12 cellular contexts compared by ENCODE assay signal in genomic region chr20:14860410-14860814, GRCh38.
DNase-seq lines count a peak whose midpoint lies in the region; ATAC-seq and TF ChIP-seq lines count a peak whose summit lies in the region.
"Had no signal": no experiment of that assay in that cellular context is flagged by ENCODE, and none has a peak within 500 bp of the region (broad histone marks: within the 10 kb centered on the region; RNA-seq: fewer than 3 reads in every experiment).

No MANE protein-coding gene starts in this region.

- H3K27me3 ChIP-seq in OCI-LY3 (ENCODE audit: low read depth, low read length) = peaks cover 27% of the 10 kb centered on the region
- H3K27me3 ChIP-seq in left lung = no peaks in the 10 kb centered on the region

- CTCF ChIA-PET in activated CD8-positive, alpha-beta T cell treated with anti-CD3 and anti-CD28 coated beads, Interleukin-2, amount 10 ng/mL, durations not matched to agents 7 days and 5 days (lab: Charles Lee) = no interaction called here

- no peaks in the 10 kb centered on the region for H3K79me2 ChIP-seq in OCI-LY3 (ENCODE audit: low read length)

- H2AFZ ChIP-seq in OCI-LY3 (ENCODE audit: low read depth, low read length) = no peak overlapping the region

- no peaks in the 10 kb centered on the region for H3K27me3 Mint-ChIP-seq in activated CD8-positive, alpha-beta T cell treated with anti-CD3 and anti-CD28 coated beads, Interleukin-2, amount 10 ng/mL, durations not matched to agents 7 days and 5 days (ENCODE audit: low read depth)
- H3K27me3 Mint-ChIP-seq: effector memory CD8-positive, alpha-beta T cell had no signal

- POLR2A ChIA-PET in activated CD8-positive, alpha-beta T cell treated with anti-CD3 and anti-CD28 coated beads, Interleukin-2, amount 10 ng/mL, durations not matched to agents 7 days and 5 days (lab: Charles Lee) = no interaction called here

- H3K4me1 ChIP-seq in OCI-LY3 (ENCODE audit: low read length) = no peaks in the 10 kb centered on the region; the same call in 1 of the 2 replicates
- no peaks in the 10 kb centered on the region for H3K4me1 ChIP-seq in left lung

- H3K27ac ChIP-seq in OCI-LY3 (ENCODE audit: low read length) = no peak overlapping the region
- no peak overlapping the region for H3K27ac ChIP-seq in left lung

- ATAC-seq in left lung (peak; percentile 78), HG02840 (IDR thresholded peaks at IDR 0.05; ENCODE audit: low FRiP score, unreplicated experiment) (no peak)
- no peak for ATAC-seq in activated CD8-positive, alpha-beta T cell treated with anti-CD3 and anti-CD28 coated beads, Interleukin-2, amount 10 ng/mL, durations not matched to agents 7 days and 5 days
- ATAC-seq: effector memory CD8-positive, alpha-beta T cell had no signal

- intact Hi-C loops in left lung (cut with DNase I) = no loop called here

- H3K4me3 Mint-ChIP-seq in activated CD8-positive, alpha-beta T cell treated with anti-CD3 and anti-CD28 coated beads, Interleukin-2, amount 10 ng/mL, durations not matched to agents 7 days and 5 days = no peak overlapping the region
- H3K4me3 Mint-ChIP-seq: effector memory CD8-positive, alpha-beta T cell had no signal

- H3K9me3 ChIP-seq in OCI-LY3 (ENCODE audit: insufficient read depth, low read length) = no peaks in the 10 kb centered on the region
- H3K9me3 ChIP-seq in left lung = no peaks in the 10 kb centered on the region

- no peak overlapping the region for H3K4me3 ChIP-seq in GM12865 (ENCODE audit: low read depth, low read length)
- no peak overlapping the region for H3K4me3 ChIP-seq in OCI-LY3 (ENCODE audit: low read length)
- no peak overlapping the region for H3K4me3 ChIP-seq in left lung

- H3K27ac Mint-ChIP-seq in activated CD8-positive, alpha-beta T cell treated with anti-CD3 and anti-CD28 coated beads, Interleukin-2, amount 10 ng/mL, durations not matched to agents 7 days and 5 days = no peak overlapping the region
- H3K27ac Mint-ChIP-seq: effector memory CD8-positive, alpha-beta T cell had no signal

- no peaks in the 10 kb centered on the region for H4K20me1 ChIP-seq in OCI-LY3 (ENCODE audit: insufficient read depth, low read length)

- H3K4me2 ChIP-seq in OCI-LY3 (ENCODE audit: low read length) = peak overlapping the region; percentile 22

- no peak overlapping the region for H3K9ac ChIP-seq in OCI-LY3 (ENCODE audit: low read length)

- DNase-seq in GM12865 (ENCODE audit: low read depth) = peak; percentile 63
- peak; percentile 88 for DNase-seq in NCI-H1092 (lab: John Stamatoyannopoulos, UW)
- peak in 1 of 2 donors; percentile 31 for DNase-seq in left lung
- no peak for DNase-seq in activated effector memory CD4-positive, alpha-beta T cell treated with anti-CD3 and anti-CD28 coated beads, Interleukin-2, amount 50 U/mL, for 16 hours
- no peak for DNase-seq in DMS79 (lab: John Stamatoyannopoulos, UW)
- no peak for DNase-seq in activated CD8-positive, alpha-beta T cell treated with anti-CD3 and anti-CD28 coated beads, Interleukin-2, amount 10 ng/mL, durations not matched to agents 7 days and 5 days
- DNase-seq: activated gamma-delta T cell treated with Interleukin-2 at 50 U/mL for 16 hours; effector memory CD8-positive, alpha-beta T cell; NCI-H2171 treated with DMSO at 0.1 percent for 48 hours; T1000 had no signal

- no peaks in the 10 kb centered on the region for H3K36me3 Mint-ChIP-seq in activated CD8-positive, alpha-beta T cell treated with anti-CD3 and anti-CD28 coated beads, Interleukin-2, amount 10 ng/mL, durations not matched to agents 7 days and 5 days (ENCODE audit: low read depth)

- no peaks in the 10 kb centered on the region for H3K4me1 Mint-ChIP-seq in activated CD8-positive, alpha-beta T cell treated with anti-CD3 and anti-CD28 coated beads, Interleukin-2, amount 10 ng/mL, durations not matched to agents 7 days and 5 days (ENCODE audit: low read depth)

- no peaks in the 10 kb centered on the region for H3K9me3 Mint-ChIP-seq in activated CD8-positive, alpha-beta T cell treated with anti-CD3 and anti-CD28 coated beads, Interleukin-2, amount 10 ng/mL, durations not matched to agents 7 days and 5 days (ENCODE audit: insufficient read depth)
- H3K9me3 Mint-ChIP-seq: effector memory CD8-positive, alpha-beta T cell had no signal

- H3K36me3 ChIP-seq in OCI-LY3 (replicated peaks; ENCODE audit: low read depth, low read length) (no peaks in the 10 kb centered on the region), left lung (no peaks in the 10 kb centered on the region)

- TF ChIP-seq CTCF in GM12865 (IDR thresholded peaks at IDR 0.05; ENCODE audit: insufficient read depth, low read depth, low read length, missing control alignments) = no peak
- TF ChIP-seq CTCF in OCI-LY3 (IDR thresholded peaks at IDR 0.05; ENCODE audit: low read depth, low read length) = no peak
- no peak for TF ChIP-seq CTCF in left lung (IDR thresholded peaks at IDR 0.05)

Comparison
In these comparisons a context has a peak if more than half of its experiments do, and no peak if none do; other contexts are left out.
1. DNase-seq: peak in GM12865 (single experiment) and NCI-H1092 (single experiment); none in activated effector memory CD4-positive, alpha-beta T cell treated with anti-CD3 and anti-CD28 coated beads, Interleukin-2, amount 50 U/mL, for 16 hours (single experiment), DMS79 (single experiment) and activated CD8-positive, alpha-beta T cell treated with anti-CD3 and anti-CD28 coated beads, Interleukin-2, amount 10 ng/mL, durations not matched to agents 7 days and 5 days (single experiment).